In the genomic region with DNA sequence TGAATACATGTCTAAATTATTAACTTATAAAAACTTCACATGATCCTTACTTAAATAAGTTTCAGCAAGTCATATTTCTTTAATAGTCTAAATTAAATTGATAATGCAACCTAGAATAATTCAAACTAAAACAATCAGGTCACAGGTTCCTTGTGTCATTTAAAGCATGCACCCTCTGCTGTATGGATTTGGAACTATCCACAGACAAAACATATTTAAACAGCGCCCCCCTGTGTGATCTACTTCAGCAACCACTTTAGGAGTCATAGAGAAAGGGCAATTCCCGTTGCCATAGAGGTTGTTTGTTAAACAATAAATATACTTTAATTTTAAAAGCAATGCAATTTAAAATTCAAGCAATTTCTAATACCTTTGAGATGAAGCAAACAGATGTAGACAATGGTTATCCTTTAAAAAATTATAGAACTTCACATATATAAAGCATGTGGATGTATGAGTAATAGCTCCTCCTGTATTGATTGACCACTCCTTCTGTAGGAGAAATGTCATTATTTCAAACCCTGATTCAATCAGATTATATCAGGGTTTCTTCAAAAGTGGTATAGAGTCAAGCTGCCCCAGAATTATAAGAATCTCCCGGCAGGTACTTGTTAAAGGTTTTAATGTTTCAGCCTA, we compare ENCODE assay signal across 8 cellular contexts. TPM values are rescaled to one million over a fixed set of nuclear protein-coding genes. Genes with fewer than 3 reads are reported as not detected.
DNase-seq lines count a peak whose midpoint lies in the region; ATAC-seq and TF ChIP-seq lines count a peak whose summit lies in the region.

No MANE protein-coding gene starts in this region.

- H3K4me2 ChIP-seq in OCI-LY1 (ENCODE audit: low read length), result no peak overlapping the region

- H3K4me1 Mint-ChIP-seq in memory B cell (no peaks in the 10 kb centered on the region), immature natural killer cell (no peaks in the 10 kb centered on the region)

- H3K9me3 Mint-ChIP-seq in memory B cell (no peaks in the 10 kb centered on the region), immature natural killer cell (peaks cover 0 to 11% (median 0%) of the 10 kb centered on the region in 6 donors)

- peak; percentile 99 for ATAC-seq in GM21723 (IDR thresholded peaks at IDR 0.05; ENCODE audit: unreplicated experiment)
- peak; percentile 79 for ATAC-seq in memory B cell (ENCODE audit: low read depth)

- no peaks in the 10 kb centered on the region for H3K79me2 ChIP-seq in OCI-LY1 (ENCODE audit: insufficient read depth, low read length)

- no peak overlapping the region for H3K27ac Mint-ChIP-seq in memory B cell
- no peak overlapping the region for H3K27ac Mint-ChIP-seq in immature natural killer cell

- H3K9me3 ChIP-seq in OCI-LY1 (ENCODE audit: low read length), result no peaks in the 10 kb centered on the region

- H3K27me3 ChIP-seq in GM06990 (replicated peaks; ENCODE audit: control insufficient read depth, insufficient read depth, low read length) (no peaks in the 10 kb centered on the region), OCI-LY1 (ENCODE audit: insufficient read depth, low read length) (no peaks in the 10 kb centered on the region)

- H2AFZ ChIP-seq in OCI-LY1 (ENCODE audit: low read length), result no peak overlapping the region

- DNase-seq in GM06990 (ENCODE audit: extremely low read depth, insufficient read length), result peak; percentile 10
- DNase-seq in HT1080 (ENCODE audit: low read depth), result peak; percentile 73
- DNase-seq in dedifferentiated amniotic fluid mesenchymal stem cell (ENCODE audit: extremely low spot score), result peak; percentile 49
- DNase-seq in memory B cell (ENCODE audit: low spot score in 2 of 2), result peak; percentile 11 to 21
- DNase-seq in immature natural killer cell, result no peak
- DNase-seq in stimulated activated CD4-positive, alpha-beta T cell treated with anti-CD3 and anti-CD28 coated beads, Interleukin-1b, Interleukin-23, amount 100 ng/mL, for 48 hours, result no peak

- H3F3A ChIP-seq in OCI-LY1 (ENCODE audit: insufficient read depth, low read length), result no peaks in the 10 kb centered on the region

- no peak overlapping the region for H3K9ac ChIP-seq in OCI-LY1 (ENCODE audit: low read length)

- TF ChIP-seq CTCF in GM06990 (IDR thresholded peaks at IDR 0.05; ENCODE audit: insufficient read depth, low read length, poor library complexity, severe bottlenecking) (peak; percentile 82), OCI-LY1 (IDR thresholded peaks at IDR 0.05; ENCODE audit: low read length) (peak; percentile 89)

- H3K9me2 ChIP-seq in OCI-LY1 (ENCODE audit: low read depth, low read length), result no peaks in the 10 kb centered on the region

- H3K4me1 ChIP-seq in OCI-LY1 (ENCODE audit: insufficient read depth, low read length, severe bottlenecking), result no peaks in the 10 kb centered on the region

- H3K36me3 ChIP-seq in GM06990 (ENCODE audit: control insufficient read depth, insufficient read depth, low read length) (no peaks in the 10 kb centered on the region), OCI-LY1 (ENCODE audit: insufficient read depth, low read length) (no peaks in the 10 kb centered on the region)

- H3K27me3 Mint-ChIP-seq in memory B cell, result peaks cover 4% of the 10 kb centered on the region
- H3K27me3 Mint-ChIP-seq in immature natural killer cell (ENCODE audit: low read depth in 3 of 3), result peaks cover 0 to 6% (median 2%) of the 10 kb centered on the region in 3 donors

- no peaks in the 10 kb centered on the region for H4K20me1 ChIP-seq in OCI-LY1 (ENCODE audit: insufficient read depth, low read length)

- no peak overlapping the region for H3K4me3 Mint-ChIP-seq in memory B cell
- H3K4me3 Mint-ChIP-seq in immature natural killer cell, result no peak overlapping the region

- H3K4me3 ChIP-seq in GM06990 (replicated peaks; ENCODE audit: low read depth, low read length), result no peak overlapping the region
- no peak overlapping the region for H3K4me3 ChIP-seq in OCI-LY1 (ENCODE audit: low read depth, low read length, poor library complexity, severe bottlenecking)

- H3K27ac ChIP-seq in OCI-LY1 (ENCODE audit: low read depth, low read length, poor library complexity, severe bottlenecking), result no peak overlapping the region

- H3K36me3 Mint-ChIP-seq in memory B cell (no peaks in the 10 kb centered on the region), immature natural killer cell (no peaks in the 10 kb centered on the region)

RNA-seq across cellular contexts. Expression of gene GRB14, which starts 21.2 kb away (rescaled TPM):
- 3.8 and 4.6 TPM in 2 replicates for total RNA-seq in HT1080 (2014; rRNA removed; shearing (Covaris generic))
- 4.7 and 5.2 TPM in 2 replicates for polyA plus RNA-seq in HT1080 (2015; cell fraction: cytosol; rRNA removed)
- polyA plus RNA-seq in HT1080 (2015; cell fraction: nucleus; rRNA removed), result 12.7 and 16.2 TPM in 2 replicates
- polyA plus RNA-seq in immature natural killer cell, result 1 to 10 TPM in 1 of 3 donors, under 1 TPM in 1, not detected in 1; 0.91 to 1.2 TPM

Comparison
In these comparisons a context has a peak if more than half of its experiments do, and no peak if none do; other contexts are left out.
1. DNase-seq: peak in GM06990 (single experiment), HT1080 (single experiment), dedifferentiated amniotic fluid mesenchymal stem cell (single experiment) and memory B cell (2 of 2); none in immature natural killer cell (0 of 3) and stimulated activated CD4-positive, alpha-beta T cell treated with anti-CD3 and anti-CD28 coated beads, Interleukin-1b, Interleukin-23, amount 100 ng/mL, for 48 hours (single experiment).